Comparison of ENCODE assay signal across 1 cellular context in the genomic region with DNA sequence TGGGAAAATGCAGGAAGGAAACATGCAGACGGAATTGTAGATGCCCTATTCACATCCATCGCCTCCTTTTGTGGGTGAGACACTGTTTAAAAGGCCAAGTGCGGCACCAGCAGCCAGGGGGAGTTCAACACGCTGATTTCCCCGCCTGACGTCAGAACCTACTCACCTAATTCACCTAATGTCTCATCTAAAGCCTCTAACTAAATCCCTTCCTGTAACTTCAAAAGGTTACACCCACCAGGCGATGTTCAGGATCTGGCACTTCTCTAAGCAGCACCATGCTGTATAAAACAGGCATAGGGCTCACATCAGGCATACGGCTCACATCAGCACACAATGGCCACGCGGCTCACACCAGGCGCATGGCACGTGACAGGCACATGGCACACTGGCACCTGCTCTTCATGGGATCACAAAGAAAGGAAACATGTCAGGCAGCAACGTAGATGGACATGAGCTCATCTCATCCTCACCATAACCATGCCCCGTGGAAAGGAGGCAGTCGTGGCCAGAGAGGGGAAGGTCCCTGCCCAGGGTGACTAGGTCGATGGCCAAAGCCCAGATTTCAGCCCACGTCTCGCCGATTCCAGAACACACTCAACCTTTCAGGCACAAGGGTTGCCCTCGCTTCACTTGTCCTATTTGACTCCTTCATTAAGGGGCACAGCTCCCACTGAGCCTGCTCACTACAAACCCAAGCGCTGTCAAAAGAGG.
A peak's percentile ranks its signal among the peaks of the same experiment; 100 is the strongest.
TF ChIP-seq lines count a peak whose summit lies in the region.

No MANE protein-coding gene starts in this region.

TF ChIP-seq in H1, 55 proteins besides CTCF, POLR2A, EP300 and RAD21:
- TF ChIP-seq MAX (IDR thresholded peaks at IDR 0.05), result peak; percentile 29; the same call in 1 of the 2 replicates
- TF ChIP-seq TAF1 (IDR thresholded peaks at IDR 0.05; ENCODE audit: low read depth, low read length), result no peak
